In the genomic region with DNA sequence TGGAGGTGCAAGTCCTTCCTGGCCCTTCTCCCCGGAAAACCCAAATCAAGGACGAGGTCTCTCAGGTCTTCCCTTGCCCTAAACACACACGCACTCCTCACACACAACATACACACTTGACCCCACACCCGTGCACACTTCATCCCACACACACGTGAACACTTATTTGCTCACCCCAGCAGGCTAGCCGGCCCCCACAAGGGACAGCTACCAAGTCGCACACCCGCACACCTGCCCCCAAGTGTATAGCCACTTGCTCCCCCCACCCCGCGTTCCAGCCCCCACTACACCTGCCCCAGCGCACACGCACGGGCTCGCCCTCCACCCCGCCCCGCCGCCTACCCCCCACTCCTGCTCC, we compare ENCODE assay signal across 1 cellular context.
TF ChIP-seq lines count a peak whose summit lies in the region.

No MANE protein-coding gene starts in this region.

TF ChIP-seq in HCT116, 20 proteins besides CTCF, POLR2A, EP300 and RAD21:
- TF ChIP-seq, protein P1, sequence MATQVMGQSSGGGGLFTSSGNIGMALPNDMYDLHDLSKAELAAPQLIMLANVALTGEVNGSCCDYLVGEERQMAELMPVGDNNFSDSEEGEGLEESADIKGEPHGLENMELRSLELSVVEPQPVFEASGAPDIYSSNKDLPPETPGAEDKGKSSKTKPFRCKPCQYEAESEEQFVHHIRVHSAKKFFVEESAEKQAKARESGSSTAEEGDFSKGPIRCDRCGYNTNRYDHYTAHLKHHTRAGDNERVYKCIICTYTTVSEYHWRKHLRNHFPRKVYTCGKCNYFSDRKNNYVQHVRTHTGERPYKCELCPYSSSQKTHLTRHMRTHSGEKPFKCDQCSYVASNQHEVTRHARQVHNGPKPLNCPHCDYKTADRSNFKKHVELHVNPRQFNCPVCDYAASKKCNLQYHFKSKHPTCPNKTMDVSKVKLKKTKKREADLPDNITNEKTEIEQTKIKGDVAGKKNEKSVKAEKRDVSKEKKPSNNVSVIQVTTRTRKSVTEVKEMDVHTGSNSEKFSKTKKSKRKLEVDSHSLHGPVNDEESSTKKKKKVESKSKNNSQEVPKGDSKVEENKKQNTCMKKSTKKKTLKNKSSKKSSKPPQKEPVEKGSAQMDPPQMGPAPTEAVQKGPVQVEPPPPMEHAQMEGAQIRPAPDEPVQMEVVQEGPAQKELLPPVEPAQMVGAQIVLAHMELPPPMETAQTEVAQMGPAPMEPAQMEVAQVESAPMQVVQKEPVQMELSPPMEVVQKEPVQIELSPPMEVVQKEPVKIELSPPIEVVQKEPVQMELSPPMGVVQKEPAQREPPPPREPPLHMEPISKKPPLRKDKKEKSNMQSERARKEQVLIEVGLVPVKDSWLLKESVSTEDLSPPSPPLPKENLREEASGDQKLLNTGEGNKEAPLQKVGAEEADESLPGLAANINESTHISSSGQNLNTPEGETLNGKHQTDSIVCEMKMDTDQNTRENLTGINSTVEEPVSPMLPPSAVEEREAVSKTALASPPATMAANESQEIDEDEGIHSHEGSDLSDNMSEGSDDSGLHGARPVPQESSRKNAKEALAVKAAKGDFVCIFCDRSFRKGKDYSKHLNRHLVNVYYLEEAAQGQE (IDR thresholded peaks at IDR 0.05; ENCODE audit: low read depth) = no peak
- TF ChIP-seq SRF (IDR thresholded peaks at IDR 0.05; ENCODE audit: low read depth) = no peak
